10 cellular contexts compared by ENCODE assay signal in the genomic region with DNA sequence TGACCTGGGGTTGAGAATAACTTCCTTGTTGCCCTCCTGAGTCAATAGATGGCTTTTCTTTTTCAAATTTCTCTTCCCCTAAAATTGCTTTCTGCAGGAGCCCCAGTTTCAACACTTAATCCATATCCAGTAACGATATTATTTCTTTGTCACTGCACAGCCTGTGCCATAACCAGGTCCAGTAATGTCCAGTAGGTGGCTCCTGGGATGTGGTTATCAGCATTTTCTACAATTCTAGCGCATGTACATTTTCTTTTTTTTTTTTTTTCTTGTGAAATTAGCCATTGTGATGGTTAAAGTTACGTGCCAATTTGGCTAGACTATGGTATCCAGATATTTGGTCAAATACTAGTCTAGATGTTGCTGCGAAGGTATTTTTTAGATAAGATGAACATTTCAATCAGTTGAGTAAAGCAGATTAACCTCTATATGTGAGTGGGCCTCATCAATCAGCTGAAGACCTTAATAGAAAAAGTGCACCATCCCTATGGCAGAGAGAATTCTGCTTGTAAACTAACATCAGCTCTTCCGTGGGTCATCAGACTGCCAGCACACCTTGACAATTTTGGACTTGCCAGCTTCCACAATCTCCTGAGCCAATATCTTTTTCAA.
DNase-seq lines count a peak whose midpoint lies in the region; ATAC-seq, FAIRE-seq and TF ChIP-seq lines count a peak whose summit lies in the region.
"Had no signal": no experiment of that assay in that cellular context is flagged by ENCODE, and none has a peak within 500 bp of the region (broad histone marks: within the 10 kb centered on the region; RNA-seq: fewer than 3 reads in every experiment).

No MANE protein-coding gene starts in this region.

- no peak for ATAC-seq in naive thymus-derived CD4-positive, alpha-beta T cell
- ATAC-seq in HG02759 (IDR thresholded peaks at IDR 0.05; ENCODE audit: unreplicated experiment), result no peak

- no peak overlapping the region for H3K4me2 ChIP-seq in keratinocyte (ENCODE audit: control insufficient read depth, extremely low read depth, insufficient read depth, low read depth, low read length)

- no peaks in the 10 kb centered on the region for H3K4me1 ChIP-seq in keratinocyte (ENCODE audit: control insufficient read depth, extremely low read depth, insufficient read depth, low read length)
- no peaks in the 10 kb centered on the region for H3K4me1 ChIP-seq in naive thymus-derived CD4-positive, alpha-beta T cell (ENCODE audit: control insufficient read depth in 2 of 2, insufficient read depth in 2 of 2, low read length in 2 of 2)

- H3K36me3 ChIP-seq in keratinocyte (ENCODE audit: control insufficient read depth in 2 of 2, extremely low read depth in 1 of 2, insufficient read depth in 2 of 2, low read length in 2 of 2), result no peaks in the 10 kb centered on the region
- H3K36me3 ChIP-seq in naive thymus-derived CD4-positive, alpha-beta T cell (ENCODE audit: control insufficient read depth in 2 of 3, insufficient read depth in 3 of 3, low read length in 3 of 3), result no peaks in the 10 kb centered on the region

- TF ChIP-seq CTCF in AG04450 (IDR thresholded peaks at IDR 0.05; ENCODE audit: low read depth, low read length) (peak; percentile 81), keratinocyte (optimal IDR thresholded peaks at IDR 0.05 in 1 of 3, IDR thresholded peaks at IDR 0.05 in 1 of 3, conservative IDR thresholded peaks at IDR 0.05 in 1 of 3; ENCODE audit: extremely low read depth in 1 of 3, insufficient read depth in 2 of 3, low read length in 3 of 3) (peak; percentile 45 to 62 (median 56))

- POLR2A ChIA-PET in AG04450 (lab: Yijun Ruan, JAX), result no interaction called here
- POLR2A ChIA-PET in naive thymus-derived CD4-positive, alpha-beta T cell (lab: Charles Lee), result no interaction called here

- H2AFZ ChIP-seq in keratinocyte (ENCODE audit: control insufficient read depth, low read length), result no peak overlapping the region

- intact Hi-C loops in naive thymus-derived CD4-positive, alpha-beta T cell (cut with micrococcal nuclease), result no loop called here

- H3K79me2 ChIP-seq in keratinocyte (ENCODE audit: control insufficient read depth, insufficient read depth, low read length), result no peaks in the 10 kb centered on the region

- H3K9me1 ChIP-seq in keratinocyte (ENCODE audit: control insufficient read depth, extremely low read depth, insufficient read depth, low read length), result no peaks in the 10 kb centered on the region

- no peaks in the 10 kb centered on the region for H3K4me1 Mint-ChIP-seq in naive thymus-derived CD4-positive, alpha-beta T cell

- H3K9me3 Mint-ChIP-seq in naive thymus-derived CD4-positive, alpha-beta T cell, result peaks cover 0 to 6% (median 0%) of the 10 kb centered on the region in 11 donors
- H3K9me3 Mint-ChIP-seq: activated T-helper 2 cell treated with anti-CD3 and anti-CD28 coated beads, Interferon-gamma antibody, Interleukin-2, Interleukin-4, amounts not matched to agents 10 μg/mL and 5 μg/mL and 100 μg/mL, durations not matched to agents 14 hours and 24 hours and 36 hours had no signal

- DNase-seq in AG04450 (ENCODE audit: low read depth, low spot score), result no peak
- no peak for DNase-seq in H54 (ENCODE audit: insufficient read length, low spot score)
- DNase-seq in keratinocyte (ENCODE audit: low read depth, low spot score), result no peak
- no peak for DNase-seq in stimulated activated CD8-positive, alpha-beta memory T cell treated with anti-CD3 and anti-CD28 coated beads, Interleukin-4, amount 100 ng/mL, for 48 hours
- no peak for DNase-seq in naive thymus-derived CD4-positive, alpha-beta T cell
- no peak for DNase-seq in NCI-H1930 (lab: John Stamatoyannopoulos, UW)
- DNase-seq: NCI-H1048 had no signal

- H3K27ac ChIP-seq in AG04450 (ENCODE audit: low read depth, low read length) (no peak overlapping the region), keratinocyte (ENCODE audit: control insufficient read depth, insufficient read depth, low read length) (no peak overlapping the region)
- H3K27ac ChIP-seq in naive thymus-derived CD4-positive, alpha-beta T cell (ENCODE audit: low read depth, low read length), result no peak overlapping the region

- CTCF ChIA-PET in AG04450 (lab: Charles Lee), result interaction anchor here (0.7 to 4.6 kb wide), 11 partner anchors 9 to 841 kb away, joined by 3 to 65 read pairs (median 3); no protein-coding TSS in a partner anchor
- CTCF ChIA-PET in naive thymus-derived CD4-positive, alpha-beta T cell (lab: Charles Lee), result no interaction called here

- H3K9me3 ChIP-seq in AG04450 (ENCODE audit: control insufficient read depth, insufficient read depth, low read length), result no peaks in the 10 kb centered on the region
- H3K9me3 ChIP-seq in keratinocyte (ENCODE audit: control insufficient read depth, low read depth, low read length), result no peaks in the 10 kb centered on the region
- no peaks in the 10 kb centered on the region for H3K9me3 ChIP-seq in naive thymus-derived CD4-positive, alpha-beta T cell (ENCODE audit: control insufficient read depth in 2 of 3, low read length in 3 of 3)

- H3K36me3 Mint-ChIP-seq in naive thymus-derived CD4-positive, alpha-beta T cell, result peaks cover 0 to 5% (median 0%) of the 10 kb centered on the region in 5 donors

- no peaks in the 10 kb centered on the region for H4K20me1 ChIP-seq in keratinocyte (ENCODE audit: control insufficient read depth, extremely low read depth, insufficient read depth, low read length)

- H3K27me3 ChIP-seq in AG04450 (ENCODE audit: control insufficient read depth, insufficient read depth, low read length) (no peaks in the 10 kb centered on the region), keratinocyte (ENCODE audit: control insufficient read depth, extremely low read depth, insufficient read depth, low read length) (no peaks in the 10 kb centered on the region)
- H3K27me3 ChIP-seq in naive thymus-derived CD4-positive, alpha-beta T cell (ENCODE audit: control insufficient read depth in 2 of 2, insufficient read depth in 2 of 2, low read length in 2 of 2), result no peaks in the 10 kb centered on the region

- dilution Hi-C loops in keratinocyte (cut with MboI; ENCODE audit: extremely low pct_ligation_motif_present, low sequenced_read_pairs), result no loop called here

- no peak overlapping the region for H3K4me3 ChIP-seq in AG04450 (ENCODE audit: low read depth, low read length)
- no peak overlapping the region for H3K4me3 ChIP-seq in keratinocyte (ENCODE audit: control insufficient read depth in 2 of 3, extremely low read depth in 1 of 3, insufficient read depth in 2 of 3, low read depth in 1 of 3, low read length in 3 of 3)
- H3K4me3 ChIP-seq in naive thymus-derived CD4-positive, alpha-beta T cell (ENCODE audit: low read length), result no peak overlapping the region

- FAIRE-seq in H54 (lab: Jason Lieb, UNC) (peak; percentile 78), TTC549 (lab: Jason Lieb, UNC) (peak; percentile 87), keratinocyte (lab: Jason Lieb, UNC) (no peak)

- no peak for TF ChIP-seq POLR2A in H54 (IDR thresholded peaks at IDR 0.05; ENCODE audit: low read depth, low read length)

- no peak overlapping the region for H3K9ac ChIP-seq in keratinocyte (ENCODE audit: control insufficient read depth, extremely low read depth, insufficient read depth, low read length)

- H3K4me3 Mint-ChIP-seq in naive thymus-derived CD4-positive, alpha-beta T cell, result no peak overlapping the region

- H3K27ac Mint-ChIP-seq in naive thymus-derived CD4-positive, alpha-beta T cell, result no peak overlapping the region
- H3K27ac Mint-ChIP-seq: activated T-helper 2 cell treated with anti-CD3 and anti-CD28 coated beads, Interferon-gamma antibody, Interleukin-2, Interleukin-4, amounts not matched to agents 10 μg/mL and 5 μg/mL and 100 μg/mL, durations not matched to agents 14 hours and 24 hours and 36 hours had no signal

- peaks cover 2 to 22% (median 9%) of the 10 kb centered on the region in 5 donors for H3K27me3 Mint-ChIP-seq in naive thymus-derived CD4-positive, alpha-beta T cell
